Comparison of ENCODE assay signal across 17 cellular contexts in the genomic region with DNA sequence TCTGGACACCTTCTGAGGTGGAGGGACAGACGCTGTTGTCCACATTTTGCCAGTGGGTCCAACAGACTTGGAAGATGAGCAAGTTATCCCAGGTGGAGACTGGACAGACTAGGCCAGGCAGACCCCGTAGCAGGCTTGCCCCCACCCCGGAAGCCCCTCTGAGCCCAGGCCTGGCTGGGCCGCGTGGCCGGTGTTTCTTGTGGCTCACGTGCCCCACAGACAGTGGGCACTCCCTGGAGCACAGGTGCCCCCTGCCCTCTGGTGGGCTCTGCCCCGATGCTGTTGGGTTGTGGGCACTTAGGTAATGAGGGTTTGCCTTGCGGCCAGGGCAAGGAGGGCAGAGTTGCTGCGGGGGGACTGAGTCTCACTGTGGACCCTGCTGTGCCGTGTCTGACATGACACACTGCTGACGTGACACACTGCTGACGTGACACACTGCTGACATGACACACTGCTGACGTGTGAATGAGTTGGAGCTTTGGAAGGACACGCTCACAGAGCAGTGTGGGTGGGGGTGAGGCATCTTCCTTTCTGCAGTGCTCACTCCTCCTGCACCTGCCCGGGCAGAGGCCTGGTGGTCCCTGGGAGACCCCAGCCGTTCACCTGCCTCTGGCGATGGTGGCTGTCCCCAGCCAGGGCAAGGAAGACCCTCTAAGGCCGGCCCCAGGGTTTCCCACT. TPM values are rescaled to one million over a fixed set of nuclear protein-coding genes. Genes with fewer than 3 reads are reported as not detected.
DNase-seq lines count a peak whose midpoint lies in the region; ATAC-seq, FAIRE-seq and TF ChIP-seq lines count a peak whose summit lies in the region.
"Had no signal": no experiment of that assay in that cellular context is flagged by ENCODE, and none has a peak within 500 bp of the region (broad histone marks: within the 10 kb centered on the region; RNA-seq: fewer than 3 reads in every experiment).

No MANE protein-coding gene starts in this region.

- no peak overlapping the region for H3K4me3 Mint-ChIP-seq in activated CD8-positive, alpha-beta memory T cell treated with anti-CD3 and anti-CD28 coated beads, Interleukin-2, amount 10 ng/mL, durations not matched to agents 7 days and 5 days
- no peak overlapping the region for H3K4me3 Mint-ChIP-seq in naive thymus-derived CD8-positive, alpha-beta T cell
- H3K4me3 Mint-ChIP-seq: effector memory CD8-positive, alpha-beta T cell; nephron progenitor cell had no signal

- no peak overlapping the region for H2BK20ac ChIP-seq in H1 (ENCODE audit: low read length)

- H3K23ac ChIP-seq in H1 (ENCODE audit: insufficient read length): no peak overlapping the region
- H3K23ac ChIP-seq in mesendoderm (ENCODE audit: low read length): no peak overlapping the region

- no peak for TF ChIP-seq CTCF in H1 (IDR thresholded peaks at IDR 0.05; ENCODE audit: control extremely low read depth in 1 of 3, insufficient read depth in 1 of 3, low read depth in 1 of 3, low read length in 3 of 3)

- H2BK5ac ChIP-seq in H1 (ENCODE audit: low read depth, low read length) (peak overlapping the region; percentile 52; the same call in 1 of the 2 replicates), mesendoderm (ENCODE audit: low read length) (no peak overlapping the region)

- no peak overlapping the region for H2BK15ac ChIP-seq in H1 (ENCODE audit: low read length)
- no peak overlapping the region for H2BK15ac ChIP-seq in mesendoderm (replicated peaks; ENCODE audit: low read depth)

- H3K27ac ChIP-seq in HUES6 (ENCODE audit: low read depth, low read length) (peak overlapping the region; percentile 45; the same call in 1 of the 2 replicates), H1 (ENCODE audit: low read depth, low read length) (no peak overlapping the region), skeletal muscle tissue (ENCODE audit: low read depth, low read length) (peak overlapping the region; percentile 19), mesendoderm (ENCODE audit: low read depth, low read length) (no peak overlapping the region)
- H3K27ac ChIP-seq: hepatocyte, Peyer's patch had no signal

- H2BK12ac ChIP-seq in H1 (ENCODE audit: low read depth, low read length): no peak overlapping the region

- no peaks in the 10 kb centered on the region for H3K23me2 ChIP-seq in H1 (ENCODE audit: low read depth, low read length)

- peaks cover 29% of the 10 kb centered on the region for H3K36me3 Mint-ChIP-seq in activated CD8-positive, alpha-beta memory T cell treated with anti-CD3 and anti-CD28 coated beads, Interleukin-2, amount 10 ng/mL, durations not matched to agents 7 days and 5 days
- H3K36me3 Mint-ChIP-seq in naive thymus-derived CD8-positive, alpha-beta T cell: peaks cover 0 to 53% (median 2%) of the 10 kb centered on the region in 3 donors

- H2AK5ac ChIP-seq in H1 (ENCODE audit: low read depth, low read length) (no peak overlapping the region), mesendoderm (ENCODE audit: low read length) (no peak overlapping the region)

- H3K18ac ChIP-seq in H1 (ENCODE audit: extremely low read depth, low read length): no peak overlapping the region
- H3K18ac ChIP-seq in mesendoderm (ENCODE audit: low read length): no peak overlapping the region

- H3K79me2 ChIP-seq in H1 (ENCODE audit: control insufficient read depth in 1 of 2, insufficient read depth in 2 of 2, low read length in 2 of 2): peaks cover 0 to 14% of the 10 kb centered on the region in 2 experiments; a peak in 1 of 4 replicates
- peaks cover 5% of the 10 kb centered on the region for H3K79me2 ChIP-seq in mesendoderm (ENCODE audit: control insufficient read depth, insufficient read depth, low read length)

- peaks cover 2 to 33% of the 10 kb centered on the region in 2 experiments for H4K20me1 ChIP-seq in H1 (replicated peaks in 1 of 2; ENCODE audit: control insufficient read depth in 1 of 2, insufficient read depth in 2 of 2, low read length in 2 of 2)

- no peaks in the 10 kb centered on the region for H3K27me3 Mint-ChIP-seq in activated CD8-positive, alpha-beta memory T cell treated with anti-CD3 and anti-CD28 coated beads, Interleukin-2, amount 10 ng/mL, durations not matched to agents 7 days and 5 days
- no peaks in the 10 kb centered on the region for H3K27me3 Mint-ChIP-seq in naive thymus-derived CD8-positive, alpha-beta T cell
- H3K27me3 Mint-ChIP-seq: effector memory CD8-positive, alpha-beta T cell had no signal

- H2AFZ ChIP-seq in H1 (ENCODE audit: low read length): no peak overlapping the region
- H2AFZ ChIP-seq: hepatocyte had no signal

- H3K56ac ChIP-seq in H1 (replicated peaks; ENCODE audit: insufficient read length, low read depth, low read length) (no peak overlapping the region), mesendoderm (ENCODE audit: low read length) (no peak overlapping the region)

- H3K4me2 ChIP-seq in H1 (ENCODE audit: insufficient read depth in 1 of 2, low read depth in 2 of 2, low read length in 2 of 2) (no peak overlapping the region), mesendoderm (ENCODE audit: low read length) (no peak overlapping the region)
- H3K4me2 ChIP-seq: hepatocyte had no signal

- H3K4me1 ChIP-seq in HUES6 (ENCODE audit: control insufficient read depth, insufficient read depth, low read length): peaks cover 9% of the 10 kb centered on the region; the same call in 1 of the 2 replicates
- H3K4me1 ChIP-seq in H1 (replicated peaks in 1 of 4; ENCODE audit: control insufficient read depth in 3 of 4, insufficient read depth in 4 of 4, low read length in 3 of 4): no peaks in the 10 kb centered on the region
- peaks cover 33 to 58% (median 39%) of the 10 kb centered on the region in 3 donors for H3K4me1 ChIP-seq in skeletal muscle tissue (ENCODE audit: control insufficient read depth in 3 of 3, insufficient read depth in 3 of 3, low read length in 3 of 3)
- H3K4me1 ChIP-seq in mesendoderm (ENCODE audit: control insufficient read depth, low read depth, low read length): no peaks in the 10 kb centered on the region

- DNase-seq in activated CD8-positive, alpha-beta memory T cell treated with anti-CD3 and anti-CD28 coated beads, Interleukin-2, amount 50 U/mL, for 4 hours: peak; percentile 32
- no peak for DNase-seq in activated CD8-positive, alpha-beta memory T cell treated with anti-CD3 and anti-CD28 coated beads, Interleukin-2, amount 10 ng/mL, durations not matched to agents 7 days and 5 days
- DNase-seq in H1 (ENCODE audit: low read depth in 1 of 2, low spot score in 2 of 2) (no peak), superior temporal gyrus (ENCODE audit: extremely low spot score) (no peak), mesendoderm (no peak)
- DNase-seq in naive thymus-derived CD8-positive, alpha-beta T cell: no peak
- DNase-seq: DMS53; effector memory CD8-positive, alpha-beta T cell; NCI-H1694 treated with DMSO at 0.1 percent for 48 hours; NCI-H526; nephron progenitor cell; Peyer's patch had no signal

- ATAC-seq in activated CD8-positive, alpha-beta memory T cell treated with anti-CD3 and anti-CD28 coated beads, Interleukin-2, amount 10 ng/mL, durations not matched to agents 7 days and 5 days: no peak
- ATAC-seq in naive thymus-derived CD8-positive, alpha-beta T cell: no peak
- ATAC-seq: effector memory CD8-positive, alpha-beta T cell; left lobe of liver had no signal

- H2BK120ac ChIP-seq in H1 (replicated peaks; ENCODE audit: low read depth, low read length) (no peak overlapping the region), mesendoderm (ENCODE audit: low read depth, low read length) (no peak overlapping the region)

- H4K91ac ChIP-seq in H1 (replicated peaks; ENCODE audit: insufficient read length, low read length): no peak overlapping the region

- H3K27ac Mint-ChIP-seq in activated CD8-positive, alpha-beta memory T cell treated with anti-CD3 and anti-CD28 coated beads, Interleukin-2, amount 10 ng/mL, durations not matched to agents 7 days and 5 days: no peak overlapping the region
- H3K27ac Mint-ChIP-seq in naive thymus-derived CD8-positive, alpha-beta T cell: no peak overlapping the region
- H3K27ac Mint-ChIP-seq: nephron progenitor cell had no signal

- FAIRE-seq in H1 (lab: Jason Lieb, UNC): no peak

- TF ChIP-seq RAD21 in H1 (IDR thresholded peaks at IDR 0.05 in 1 of 2, conservative IDR thresholded peaks at IDR 0.05 in 1 of 2; ENCODE audit: low read depth in 2 of 2, low read length in 2 of 2): no peak

- H3K9ac ChIP-seq in HUES6 (ENCODE audit: low read length): peak overlapping the region; percentile 7
- no peak overlapping the region for H3K9ac ChIP-seq in H1 (replicated peaks in 1 of 4; ENCODE audit: extremely low read depth in 1 of 4, low read depth in 3 of 4, low read length in 3 of 4)
- H3K9ac ChIP-seq in skeletal muscle tissue (ENCODE audit: low read depth in 1 of 3, low read length in 3 of 3): peak overlapping the region in 1 of 3 donors; percentile 8
- H3K9ac ChIP-seq in mesendoderm (ENCODE audit: low read length): no peak overlapping the region

- H3K4me3 ChIP-seq in HUES6 (ENCODE audit: low read depth, low read length): no peak overlapping the region
- no peak overlapping the region for H3K4me3 ChIP-seq in H1 (ENCODE audit: extremely low read depth in 1 of 4, insufficient read depth in 2 of 4, low read depth in 3 of 4, low read length in 4 of 4)
- H3K4me3 ChIP-seq in skeletal muscle tissue (ENCODE audit: low read length in 3 of 3): no peak overlapping the region
- H3K4me3 ChIP-seq in mesendoderm (ENCODE audit: low read length): no peak overlapping the region
- H3K4me3 ChIP-seq: hepatocyte, Peyer's patch, skin epidermis had no signal

- no peak for TF ChIP-seq EP300 in H1 (IDR thresholded peaks at IDR 0.05; ENCODE audit: borderline replicate concordance in 1 of 2, low read depth in 2 of 2, low read length in 2 of 2)

- H4K5ac ChIP-seq in H1 (ENCODE audit: insufficient read length, low read depth, low read length) (no peak overlapping the region), mesendoderm (ENCODE audit: low read length) (no peak overlapping the region)

- H3K4ac ChIP-seq in H1 (replicated peaks; ENCODE audit: insufficient read length, low read depth, low read length) (no peak overlapping the region), mesendoderm (ENCODE audit: low read depth, low read length) (no peak overlapping the region)

- H3K27me3 ChIP-seq in HUES6 (ENCODE audit: control insufficient read depth, insufficient read depth, low read length) (no peaks in the 10 kb centered on the region), H1 (replicated peaks in 1 of 4; ENCODE audit: control insufficient read depth in 3 of 4, extremely low read depth in 1 of 4, insufficient read depth in 3 of 4, low read length in 3 of 4) (no peaks in the 10 kb centered on the region), skeletal muscle tissue (ENCODE audit: control insufficient read depth in 3 of 3, insufficient read depth in 3 of 3, low read length in 3 of 3) (no peaks in the 10 kb centered on the region), mesendoderm (ENCODE audit: insufficient read depth, low read length, poor library complexity) (no peaks in the 10 kb centered on the region)
- H3K27me3 ChIP-seq: hepatocyte, Peyer's patch had no signal

- no peak overlapping the region for H4K8ac ChIP-seq in H1 (ENCODE audit: extremely low read depth, insufficient read depth, low read length)
- no peak overlapping the region for H4K8ac ChIP-seq in mesendoderm (ENCODE audit: low read depth, low read length)

- WGBS in H1 (ENCODE audit: extremely low coverage in 1 of 2, insufficient coverage in 1 of 2, insufficient read length in 1 of 2, insufficient replicate concordance in 2 of 2, low coverage in 1 of 2, low lambda C conversion rate in 2 of 2, missing lambda C conversion rate in 1 of 2), 2 experiments: 93% methylated on average over 16 of the region's 19 CpGs; no CpG with 5 or more reads in 1 of the 2 experiments
- WGBS in mesendoderm (ENCODE audit: extremely low coverage, insufficient coverage, low lambda C conversion rate): no CpG with 5 or more reads among the region's 19 CpGs

- POLR2A ChIA-PET in H1 (lab: Charles Lee; ENCODE audit: partially characterized antibody): no interaction called here
- POLR2A ChIA-PET in naive thymus-derived CD8-positive, alpha-beta T cell (lab: Charles Lee): no interaction called here

- TF ChIP-seq POLR2A in H1 (IDR thresholded peaks at IDR 0.05; ENCODE audit: control extremely low read depth in 1 of 2, low read depth in 2 of 2, low read length in 2 of 2): no peak

- no peak overlapping the region for H3K14ac ChIP-seq in H1 (ENCODE audit: insufficient read length)

- CTCF ChIA-PET in activated CD8-positive, alpha-beta memory T cell treated with anti-CD3 and anti-CD28 coated beads, Interleukin-2, amount 10 ng/mL, durations not matched to agents 7 days and 5 days (lab: Charles Lee): no interaction called here
- CTCF ChIA-PET in H1 (lab: Charles Lee; ENCODE audit: partially characterized antibody): interaction anchor here (2.2 kb wide), 1 partner anchor 10 kb away, joined by 18 read pairs; no protein-coding TSS in a partner anchor

- peaks cover 5% of the 10 kb centered on the region for H3K4me1 Mint-ChIP-seq in activated CD8-positive, alpha-beta memory T cell treated with anti-CD3 and anti-CD28 coated beads, Interleukin-2, amount 10 ng/mL, durations not matched to agents 7 days and 5 days
- H3K4me1 Mint-ChIP-seq in naive thymus-derived CD8-positive, alpha-beta T cell: peaks cover 0 to 23% (median 9%) of the 10 kb centered on the region in 4 donors

- H3K36me3 ChIP-seq in HUES6 (ENCODE audit: control insufficient read depth, insufficient read depth, low read length): peaks cover 73% of the 10 kb centered on the region
- peaks cover 6 to 31% (median 18%) of the 10 kb centered on the region in 4 experiments; a peak in 7 of 8 replicates for H3K36me3 ChIP-seq in H1 (ENCODE audit: control insufficient read depth in 2 of 4, insufficient read depth in 4 of 4, low read length in 3 of 4)
- peaks cover 20 to 41% (median 29%) of the 10 kb centered on the region in 3 donors for H3K36me3 ChIP-seq in skeletal muscle tissue (ENCODE audit: control insufficient read depth in 3 of 3, insufficient read depth in 3 of 3, low read length in 3 of 3)
- peaks cover 10% of the 10 kb centered on the region for H3K36me3 ChIP-seq in mesendoderm (ENCODE audit: control insufficient read depth, insufficient read depth, low read length)

- no peaks in the 10 kb centered on the region for H3K9me3 Mint-ChIP-seq in activated CD8-positive, alpha-beta memory T cell treated with anti-CD3 and anti-CD28 coated beads, Interleukin-2, amount 10 ng/mL, durations not matched to agents 7 days and 5 days (ENCODE audit: low read depth)
- no peaks in the 10 kb centered on the region for H3K9me3 Mint-ChIP-seq in naive thymus-derived CD8-positive, alpha-beta T cell
- H3K9me3 Mint-ChIP-seq: effector memory CD8-positive, alpha-beta T cell; nephron progenitor cell had no signal

- peaks cover 26% of the 10 kb centered on the region for H3K79me1 ChIP-seq in H1 (ENCODE audit: low read depth, low read length)
- peaks cover 15% of the 10 kb centered on the region for H3K79me1 ChIP-seq in mesendoderm (ENCODE audit: low read length)

- no peaks in the 10 kb centered on the region for H3K9me3 ChIP-seq in HUES6 (ENCODE audit: control insufficient read depth, insufficient read depth, low read depth, low read length)
- H3K9me3 ChIP-seq in H1 (ENCODE audit: insufficient read depth in 2 of 2, low read depth in 1 of 2, low read length in 1 of 2): no peaks in the 10 kb centered on the region
- H3K9me3 ChIP-seq in skeletal muscle tissue (ENCODE audit: control insufficient read depth in 3 of 3, low read length in 3 of 3): no peaks in the 10 kb centered on the region
- H3K9me3 ChIP-seq: Peyer's patch had no signal

RNA-seq across cellular contexts. Expression of gene DOT1L, which starts 25.1 kb away (rescaled TPM):
- total RNA-seq in activated CD8-positive, alpha-beta memory T cell treated with anti-CD3 and anti-CD28 coated beads, Interleukin-2, amount 10 ng/mL, durations not matched to agents 7 days and 5 days: 100 to 1,000 TPM in 1 of 2 experiments, 10 to 100 TPM in 1; 99.9 to 105 TPM
- 74.8 and 76.3 TPM in 2 replicates for total RNA-seq in H1 (2021; fragmentation: NEBNext Ultra II Directional; extraction: Animal tissue kit (Norgen Biotek cat#: 25700))
- polyA plus RNA-seq in H1 (2011; rRNA removed): 17.5 and 39.8 TPM in 2 replicates
- polyA plus RNA-seq in H1 (2011; cell fraction: cytosol; rRNA removed): 28.6 TPM
- polyA plus RNA-seq in H1 (2011; cell fraction: nucleus; rRNA removed): 232 TPM
- polyA plus RNA-seq in H1 (2012, experiment 1 of 2): 37.0 to 51.6 TPM (median 48.5 TPM) in 4 replicates
- polyA plus RNA-seq in H1 (2012, experiment 2 of 2): 26.6 TPM
- polyA plus RNA-seq in H1 (2013, experiment 1 of 2): 36.4 TPM
- polyA plus RNA-seq in H1 (2013, experiment 2 of 2): 32.3 TPM
- 16.0 and 21.9 TPM in 2 replicates for polyA minus RNA-seq in H1 (2011; rRNA and poly(A)+ RNA removed)
- polyA minus RNA-seq in H1 (2011; cell fraction: cytosol; rRNA and poly(A)+ RNA removed): 24.8 TPM
- polyA minus RNA-seq in H1 (2011; cell fraction: nucleus; rRNA and poly(A)+ RNA removed): 49.1 TPM
- total RNA-seq in skeletal muscle tissue: 5.7 TPM
- 10 to 100 TPM; 24.5 to 28.5 TPM for total RNA-seq in naive thymus-derived CD8-positive, alpha-beta T cell
- 1 to 10 TPM in 1 of 3 donors, under 1 TPM in 2; 0.30 to 1.0 (median 0.62) TPM for polyA plus RNA-seq in naive thymus-derived CD8-positive, alpha-beta T cell
- 33.0 TPM for polyA plus RNA-seq in mesendoderm (2013, experiment 1 of 2)
- polyA plus RNA-seq in mesendoderm (2013, experiment 2 of 2): 33.1 TPM

RNA-seq across cellular contexts. Expression of gene AP3D1, which starts 37.5 kb away (rescaled TPM):
- 100 to 1,000 TPM; 110 to 127 TPM for total RNA-seq in activated CD8-positive, alpha-beta memory T cell treated with anti-CD3 and anti-CD28 coated beads, Interleukin-2, amount 10 ng/mL, durations not matched to agents 7 days and 5 days
- total RNA-seq in H1 (2021; fragmentation: NEBNext Ultra II Directional; extraction: Animal tissue kit (Norgen Biotek cat#: 25700)): 174 and 184 TPM in 2 replicates
- polyA plus RNA-seq in H1 (2011; rRNA removed): 161 and 227 TPM in 2 replicates
- polyA plus RNA-seq in H1 (2011; cell fraction: cytosol; rRNA removed): 140 TPM
- 430 TPM for polyA plus RNA-seq in H1 (2011; cell fraction: nucleus; rRNA removed)
- 183 to 246 TPM (median 225 TPM) in 4 replicates for polyA plus RNA-seq in H1 (2012, experiment 1 of 2)
- polyA plus RNA-seq in H1 (2012, experiment 2 of 2): 177 TPM
- polyA plus RNA-seq in H1 (2013, experiment 1 of 2): 94.5 TPM
- polyA plus RNA-seq in H1 (2013, experiment 2 of 2): 89.2 TPM
- 225 and 237 TPM in 2 replicates for polyA minus RNA-seq in H1 (2011; rRNA and poly(A)+ RNA removed)
- 139 TPM for polyA minus RNA-seq in H1 (2011; cell fraction: cytosol; rRNA and poly(A)+ RNA removed)
- polyA minus RNA-seq in H1 (2011; cell fraction: nucleus; rRNA and poly(A)+ RNA removed): 125 TPM
- total RNA-seq in skeletal muscle tissue: 33.4 TPM
- 10 to 100 TPM; 71.3 to 83.2 TPM for total RNA-seq in naive thymus-derived CD8-positive, alpha-beta T cell
- 10 to 100 TPM; 12.8 to 45.0 (median 13.6) TPM for polyA plus RNA-seq in naive thymus-derived CD8-positive, alpha-beta T cell
- polyA plus RNA-seq in mesendoderm (2013, experiment 1 of 2): 92.2 TPM
- 92.6 TPM for polyA plus RNA-seq in mesendoderm (2013, experiment 2 of 2)

RNA-seq across cellular contexts. Expression of gene PLEKHJ1, which starts 47.3 kb away (rescaled TPM):
- total RNA-seq in activated CD8-positive, alpha-beta memory T cell treated with anti-CD3 and anti-CD28 coated beads, Interleukin-2, amount 10 ng/mL, durations not matched to agents 7 days and 5 days: 10 to 100 TPM; 78.3 to 80.8 TPM
- 135 TPM in 2 replicates for total RNA-seq in H1 (2021; fragmentation: NEBNext Ultra II Directional; extraction: Animal tissue kit (Norgen Biotek cat#: 25700))
- 187 and 235 TPM in 2 replicates for polyA plus RNA-seq in H1 (2011; rRNA removed)
- polyA plus RNA-seq in H1 (2011; cell fraction: cytosol; rRNA removed): 217 TPM
- polyA plus RNA-seq in H1 (2011; cell fraction: nucleus; rRNA removed): 175 TPM
- polyA plus RNA-seq in H1 (2012, experiment 1 of 2): 118 to 165 TPM (median 146 TPM) in 4 replicates
- 185 TPM for polyA plus RNA-seq in H1 (2012, experiment 2 of 2)
- polyA plus RNA-seq in H1 (2013, experiment 1 of 2): 108 TPM
- polyA plus RNA-seq in H1 (2013, experiment 2 of 2): 117 TPM
- polyA minus RNA-seq in H1 (2011; rRNA and poly(A)+ RNA removed): 29.0 and 35.2 TPM in 2 replicates
- polyA minus RNA-seq in H1 (2011; cell fraction: cytosol; rRNA and poly(A)+ RNA removed): 43.3 TPM
- polyA minus RNA-seq in H1 (2011; cell fraction: nucleus; rRNA and poly(A)+ RNA removed): 40.6 TPM
- 63.2 TPM for total RNA-seq in skeletal muscle tissue
- total RNA-seq in naive thymus-derived CD8-positive, alpha-beta T cell: 10 to 100 TPM; 56.7 to 59.8 TPM
- polyA plus RNA-seq in naive thymus-derived CD8-positive, alpha-beta T cell: 100 to 1,000 TPM in 2 of 3 donors, 10 to 100 TPM in 1; 85.2 to 106 (median 101) TPM
- polyA plus RNA-seq in mesendoderm (2013, experiment 1 of 2): 101 TPM
- 99.1 TPM for polyA plus RNA-seq in mesendoderm (2013, experiment 2 of 2)

RNA-seq across cellular contexts. Expression of gene SF3A2, which starts 47.8 kb away (rescaled TPM):
- total RNA-seq in activated CD8-positive, alpha-beta memory T cell treated with anti-CD3 and anti-CD28 coated beads, Interleukin-2, amount 10 ng/mL, durations not matched to agents 7 days and 5 days: 100 to 1,000 TPM; 167 to 178 TPM
- total RNA-seq in H1 (2021; fragmentation: NEBNext Ultra II Directional; extraction: Animal tissue kit (Norgen Biotek cat#: 25700)): 142 and 146 TPM in 2 replicates
- polyA plus RNA-seq in H1 (2011; rRNA removed): 15.3 and 31.2 TPM in 2 replicates
- 22.1 TPM for polyA plus RNA-seq in H1 (2011; cell fraction: cytosol; rRNA removed)
- 171 TPM for polyA plus RNA-seq in H1 (2011; cell fraction: nucleus; rRNA removed)
- polyA plus RNA-seq in H1 (2012, experiment 1 of 2): 97.0 to 157 TPM (median 147 TPM) in 4 replicates
- 117 TPM for polyA plus RNA-seq in H1 (2012, experiment 2 of 2)
- 109 TPM for polyA plus RNA-seq in H1 (2013, experiment 1 of 2)
- 101 TPM for polyA plus RNA-seq in H1 (2013, experiment 2 of 2)
- 18.4 and 22.8 TPM in 2 replicates for polyA minus RNA-seq in H1 (2011; rRNA and poly(A)+ RNA removed)
- polyA minus RNA-seq in H1 (2011; cell fraction: cytosol; rRNA and poly(A)+ RNA removed): 64.4 TPM
- 112 TPM for polyA minus RNA-seq in H1 (2011; cell fraction: nucleus; rRNA and poly(A)+ RNA removed)
- total RNA-seq in skeletal muscle tissue: 37.6 TPM
- total RNA-seq in naive thymus-derived CD8-positive, alpha-beta T cell: 100 to 1,000 TPM; 149 to 162 TPM
- 10 to 100 TPM; 16.3 to 33.5 (median 26.0) TPM for polyA plus RNA-seq in naive thymus-derived CD8-positive, alpha-beta T cell
- 109 TPM for polyA plus RNA-seq in mesendoderm (2013, experiment 1 of 2)
- polyA plus RNA-seq in mesendoderm (2013, experiment 2 of 2): 111 TPM

Comparison
In these comparisons a context has a peak if more than half of its experiments do, and no peak if none do; other contexts are left out.
1. H3K27ac ChIP-seq: peak in HUES6 (single experiment) and skeletal muscle tissue (single experiment); none in H1 (single experiment) and mesendoderm (single experiment).